Comparison of ENCODE assay signal across 18 cellular contexts in the genomic region with DNA sequence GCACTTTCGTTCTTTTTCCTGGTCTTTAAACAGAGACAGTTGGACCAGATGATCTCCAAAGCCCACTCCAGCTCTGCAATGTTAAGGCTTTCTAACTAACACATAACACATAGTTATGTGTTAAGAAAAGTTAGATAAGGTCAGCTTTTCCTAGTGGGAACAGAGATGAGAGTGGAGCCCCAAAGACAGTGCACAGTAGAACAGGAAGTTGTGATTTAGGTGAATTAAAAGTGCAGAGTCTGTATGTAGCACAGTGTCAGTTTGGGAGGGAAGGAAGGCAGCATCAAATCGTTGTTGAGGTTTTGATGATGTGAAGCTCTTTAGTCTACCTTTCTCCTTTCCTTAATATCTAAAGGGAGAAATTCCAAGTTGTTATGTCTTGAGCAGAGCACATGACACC. TPM values are rescaled to one million over a fixed set of nuclear protein-coding genes. Genes with fewer than 3 reads are reported as not detected.
DNase-seq lines count a peak whose midpoint lies in the region; TF ChIP-seq lines count a peak whose summit lies in the region.
"Had no signal": no experiment of that assay in that cellular context is flagged by ENCODE, and none has a peak within 500 bp of the region (broad histone marks: within the 10 kb centered on the region; RNA-seq: fewer than 3 reads in every experiment).

No MANE protein-coding gene starts in this region.

- H3K9me3 Mint-ChIP-seq in MCF 10A (ENCODE audit: unreplicated experiment): no peaks in the 10 kb centered on the region
- H3K9me3 Mint-ChIP-seq in endothelial cell (ENCODE audit: unreplicated experiment): no peaks in the 10 kb centered on the region
- no peaks in the 10 kb centered on the region for H3K9me3 Mint-ChIP-seq in activated T-helper 1 cell treated with anti-CD3 and anti-CD28 coated beads, Interleukin-12 subunit alpha, Interleukin-12 subunit beta, Interleukin-2, Interleukin-4 antibody, amounts not matched to agents 30 ng/mL and 10 ng/mL and 1 ng/mL, durations not matched to agents 14 hours and 24 hours and 36 hours
- H3K9me3 Mint-ChIP-seq: HFFc6, IgD-negative memory B cell had no signal

- H2AFZ ChIP-seq in Loucy (ENCODE audit: low read length): no peak overlapping the region

- no peaks in the 10 kb centered on the region for H3K9me2 ChIP-seq in Loucy (replicated peaks; ENCODE audit: low read depth, low read length)

- H3K27me3 ChIP-seq in breast epithelium (no peaks in the 10 kb centered on the region), Loucy (ENCODE audit: insufficient read depth, low read length, poor library complexity, severe bottlenecking) (no peaks in the 10 kb centered on the region)
- H3K27me3 ChIP-seq: BLaER1 treated with 17β-estradiol and CSF1 and Interleukin-3, amounts not matched to agents 10 nM and 100 nM had no signal

- H3K4me1 Mint-ChIP-seq in MCF 10A (ENCODE audit: insufficient read depth, unreplicated experiment): peaks cover 23% of the 10 kb centered on the region
- H3K4me1 Mint-ChIP-seq in endothelial cell (ENCODE audit: unreplicated experiment): peaks cover 44% of the 10 kb centered on the region
- H3K4me1 Mint-ChIP-seq in activated T-helper 1 cell treated with anti-CD3 and anti-CD28 coated beads, Interleukin-12 subunit alpha, Interleukin-12 subunit beta, Interleukin-2, Interleukin-4 antibody, amounts not matched to agents 30 ng/mL and 10 ng/mL and 1 ng/mL, durations not matched to agents 14 hours and 24 hours and 36 hours (ENCODE audit: low read depth): peaks cover 40% of the 10 kb centered on the region

- peaks cover 24% of the 10 kb centered on the region for H3K79me2 ChIP-seq in Loucy (ENCODE audit: insufficient read depth, low read length)

- H3K27me3 Mint-ChIP-seq in MCF 10A (ENCODE audit: insufficient read depth, unreplicated experiment) (no peaks in the 10 kb centered on the region), endothelial cell (ENCODE audit: unreplicated experiment) (peaks cover 4% of the 10 kb centered on the region)
- H3K27me3 Mint-ChIP-seq in activated T-helper 1 cell treated with anti-CD3 and anti-CD28 coated beads, Interleukin-12 subunit alpha, Interleukin-12 subunit beta, Interleukin-2, Interleukin-4 antibody, amounts not matched to agents 30 ng/mL and 10 ng/mL and 1 ng/mL, durations not matched to agents 14 hours and 24 hours and 36 hours (ENCODE audit: insufficient read depth): no peaks in the 10 kb centered on the region
- H3K27me3 Mint-ChIP-seq: IgD-negative memory B cell had no signal

- H3K36me3 ChIP-seq in breast epithelium: no peaks in the 10 kb centered on the region
- H3K36me3 ChIP-seq in Loucy (ENCODE audit: insufficient read depth, low read length): peaks cover 5% of the 10 kb centered on the region; the same call in 1 of the 2 replicates

- TF ChIP-seq POLR2A in breast epithelium (IDR thresholded peaks at IDR 0.05): no peak

- H3K4me3 Mint-ChIP-seq in MCF 10A (ENCODE audit: unreplicated experiment) (no peak overlapping the region), endothelial cell (ENCODE audit: unreplicated experiment) (no peak overlapping the region)
- no peak overlapping the region for H3K4me3 Mint-ChIP-seq in activated T-helper 1 cell treated with anti-CD3 and anti-CD28 coated beads, Interleukin-12 subunit alpha, Interleukin-12 subunit beta, Interleukin-2, Interleukin-4 antibody, amounts not matched to agents 30 ng/mL and 10 ng/mL and 1 ng/mL, durations not matched to agents 14 hours and 24 hours and 36 hours
- H3K4me3 Mint-ChIP-seq: HFFc6, IgD-negative memory B cell had no signal

- DNase-seq in MCF 10A (ENCODE audit: unreplicated experiment) (no peak), breast epithelium (ENCODE audit: low spot score in 2 of 2) (no peak), endothelial cell (ENCODE audit: low spot score) (no peak), NCI-H2107 (lab: John Stamatoyannopoulos, UW) (no peak)
- DNase-seq in stimulated activated naive CD4-positive, alpha-beta T cell treated with Interleukin-2 at 50 U/mL for 16 hours (lab: John Stamatoyannopoulos, UW): no peak
- DNase-seq in activated T-helper 1 cell treated with anti-CD3 and anti-CD28 coated beads, Interleukin-12 subunit alpha, Interleukin-12 subunit beta, Interleukin-2, Interleukin-4 antibody, amounts not matched to agents 30 ng/mL and 10 ng/mL and 1 ng/mL, durations not matched to agents 14 hours and 24 hours and 36 hours (ENCODE audit: low spot score): no peak
- DNase-seq: H7, HFFc6, NCI-H1105 treated with DMSO at 0.1 percent for 48 hours, NCI-H1694 treated with DMSO at 0.1 percent for 48 hours, NCI-H510A, NCI-H774, Right ventricle myocardium superior had no signal

- CTCF ChIA-PET in MCF 10A (lab: Yijun Ruan, JAX): interaction anchor here (0.8 to 2.4 kb wide), 6 partner anchors 8 to 268 kb away, joined by 3 to 5 read pairs (median 3); no protein-coding TSS in a partner anchor

- H3K4me2 ChIP-seq in Loucy (ENCODE audit: low read depth, low read length, poor library complexity, severe bottlenecking): peak overlapping the region; percentile 1

- 0 out of 2 replicates have a peak, but pooled peaks cover 6% of the 10 kb centered on the region for H3F3A ChIP-seq in Loucy (ENCODE audit: low read depth)

- POLR2A ChIA-PET in MCF 10A (lab: Yijun Ruan, JAX): interaction anchor here (0.6 to 1.0 kb wide), 4 partner anchors 31 to 250 kb away, joined by 3 to 4 read pairs (median 3); a partner anchor contains a TSS

- intact Hi-C loops in MCF 10A (cut with micrococcal nuclease) (loop anchor here (10.0 kb wide), 1 partner anchor 141 kb away; a partner anchor contains a TSS), breast epithelium (cut with DNase I; ENCODE audit: low total_unique reads) (no loop called here)
- intact Hi-C loops in activated T-helper 1 cell treated with anti-CD3 and anti-CD28 coated beads, Interleukin-12 subunit alpha, Interleukin-12 subunit beta, Interleukin-2, Interleukin-4 antibody, amounts not matched to agents 30 ng/mL and 10 ng/mL and 1 ng/mL, durations not matched to agents 14 hours and 24 hours and 36 hours (cut with micrococcal nuclease): no loop called here

- no peak overlapping the region for H3K27ac ChIP-seq in breast epithelium
- H3K27ac ChIP-seq: HL-60, SK-N-MC had no signal

- H3K27ac Mint-ChIP-seq in MCF 10A (ENCODE audit: low read depth, unreplicated experiment) (peak overlapping the region; percentile 14), endothelial cell (ENCODE audit: unreplicated experiment) (peak overlapping the region; percentile 68)
- no peak overlapping the region for H3K27ac Mint-ChIP-seq in activated T-helper 1 cell treated with anti-CD3 and anti-CD28 coated beads, Interleukin-12 subunit alpha, Interleukin-12 subunit beta, Interleukin-2, Interleukin-4 antibody, amounts not matched to agents 30 ng/mL and 10 ng/mL and 1 ng/mL, durations not matched to agents 14 hours and 24 hours and 36 hours
- H3K27ac Mint-ChIP-seq: HFFc6 had no signal

- H3K9ac ChIP-seq in Loucy (ENCODE audit: low read depth, low read length, poor library complexity, severe bottlenecking): no peak overlapping the region
- H3K9ac ChIP-seq: BLaER1 treated with 17β-estradiol and CSF1 and Interleukin-3, amounts not matched to agents 10 nM and 100 nM had no signal

- H3K4me1 ChIP-seq in breast epithelium (no peaks in the 10 kb centered on the region), Loucy (ENCODE audit: insufficient read depth, low read length, poor library complexity, severe bottlenecking) (peaks cover 26% of the 10 kb centered on the region)

- no peaks in the 10 kb centered on the region for H3K9me3 ChIP-seq in breast epithelium
- H3K9me3 ChIP-seq in Loucy (ENCODE audit: insufficient read depth, low read depth, low read length): no peaks in the 10 kb centered on the region

- H3K36me3 Mint-ChIP-seq in MCF 10A (ENCODE audit: insufficient read depth, unreplicated experiment) (peaks cover 40% of the 10 kb centered on the region), endothelial cell (ENCODE audit: low read depth, unreplicated experiment) (peaks cover 14% of the 10 kb centered on the region)
- peaks cover 19% of the 10 kb centered on the region for H3K36me3 Mint-ChIP-seq in activated T-helper 1 cell treated with anti-CD3 and anti-CD28 coated beads, Interleukin-12 subunit alpha, Interleukin-12 subunit beta, Interleukin-2, Interleukin-4 antibody, amounts not matched to agents 30 ng/mL and 10 ng/mL and 1 ng/mL, durations not matched to agents 14 hours and 24 hours and 36 hours (ENCODE audit: low read depth)

- no peak overlapping the region for H3K4me3 ChIP-seq in breast epithelium
- no peak overlapping the region for H3K4me3 ChIP-seq in Loucy (ENCODE audit: low read length, poor library complexity, severe bottlenecking)
- H3K4me3 ChIP-seq: BLaER1 treated with 17β-estradiol and CSF1 and Interleukin-3, amounts not matched to agents 10 nM and 100 nM; SK-N-MC had no signal

- BruUV-seq in MCF 10A (replicated peaks; lab: Mats Ljungman, UMichigan): no TSS peak

- no peaks in the 10 kb centered on the region for H4K20me1 ChIP-seq in Loucy (ENCODE audit: insufficient read depth, low read length, poor library complexity, severe bottlenecking)
- H4K20me1 ChIP-seq: BLaER1 treated with 17β-estradiol and CSF1 and Interleukin-3, amounts not matched to agents 10 nM and 100 nM had no signal

- TF ChIP-seq CTCF in MCF 10A (IDR thresholded peaks at IDR 0.05; ENCODE audit: unreplicated experiment) (no peak), breast epithelium (IDR thresholded peaks at IDR 0.05) (no peak), Loucy (conservative IDR thresholded peaks at IDR 0.05; ENCODE audit: low read length) (no peak), endothelial cell (IDR thresholded peaks at IDR 0.05; ENCODE audit: unreplicated experiment) (no peak)

RNA-seq across cellular contexts. Expression of a gene that starts 31.7 kb away (rescaled TPM):
- total RNA-seq in MCF 10A (2022) (27.9 and 30.5 TPM in 2 replicates), breast epithelium (10 to 100 TPM; 12.0 to 41.6 (median 25.2) TPM), endothelial cell (ENCODE audit: unreplicated experiment) (56.6 TPM)
- 34.1 and 38.0 TPM in 2 replicates for total RNA-seq in activated T-helper 1 cell treated with anti-CD3 and anti-CD28 coated beads, Interleukin-12 subunit alpha, Interleukin-12 subunit beta, Interleukin-2, Interleukin-4 antibody, amounts not matched to agents 30 ng/mL and 10 ng/mL and 1 ng/mL, durations not matched to agents 14 hours and 24 hours and 36 hours

RNA-seq across cellular contexts. Expression of a gene that starts 32.2 kb away (rescaled TPM):
- total RNA-seq in MCF 10A (2022) (16.9 and 21.6 TPM in 2 replicates), breast epithelium (10 to 100 TPM; 28.2 to 32.1 (median 28.6) TPM), endothelial cell (ENCODE audit: unreplicated experiment) (29.1 TPM)
- 48.2 and 52.4 TPM in 2 replicates for total RNA-seq in activated T-helper 1 cell treated with anti-CD3 and anti-CD28 coated beads, Interleukin-12 subunit alpha, Interleukin-12 subunit beta, Interleukin-2, Interleukin-4 antibody, amounts not matched to agents 30 ng/mL and 10 ng/mL and 1 ng/mL, durations not matched to agents 14 hours and 24 hours and 36 hours
